ENCODE assay signal across 11 cellular contexts in genomic region chr12:51482808-51483532, GRCh38. TPM values are rescaled to one million over a fixed set of nuclear protein-coding genes. Genes with fewer than 3 reads are reported as not detected.
DNase-seq lines count a peak whose midpoint lies in the region; ATAC-seq and TF ChIP-seq lines count a peak whose summit lies in the region.
"Had no signal": no experiment of that assay in that cellular context is flagged by ENCODE, and none has a peak within 500 bp of the region (broad histone marks: within the 10 kb centered on the region; RNA-seq: fewer than 3 reads in every experiment).

No MANE protein-coding gene starts in this region.

- no peaks in the 10 kb centered on the region for H3K27me3 Mint-ChIP-seq in memory B cell
- no peaks in the 10 kb centered on the region for H3K27me3 Mint-ChIP-seq in stimulated activated naive CD8-positive, alpha-beta T cell treated with anti-CD3 and anti-CD28 coated beads, Interleukin-15, amount 100 ng/mL, for 72 hours
- peaks cover 0 to 2% (median 0%) of the 10 kb centered on the region in 3 donors for H3K27me3 Mint-ChIP-seq in CD14-positive monocyte (ENCODE audit: low read depth in 3 of 3)

- H3K36me3 Mint-ChIP-seq in memory B cell, result no peaks in the 10 kb centered on the region
- peaks cover 0 to 4% of the 10 kb centered on the region in 2 donors for H3K36me3 Mint-ChIP-seq in CD14-positive monocyte

- H3K9me3 Mint-ChIP-seq in memory B cell (no peaks in the 10 kb centered on the region), CD14-positive monocyte (peaks cover 0 to 1% (median 0%) of the 10 kb centered on the region in 7 donors)
- H3K9me3 Mint-ChIP-seq in stimulated activated naive CD8-positive, alpha-beta T cell treated with anti-CD3 and anti-CD28 coated beads, Interleukin-15, amount 100 ng/mL, for 72 hours, result no peaks in the 10 kb centered on the region

- intact Hi-C loops in CD14-positive monocyte (cut with micrococcal nuclease), result no loop called here

- no peak for TF ChIP-seq CTCF in CD14-positive monocyte (IDR thresholded peaks at IDR 0.05)

- DNase-seq in activated CD8-positive, alpha-beta memory T cell treated with anti-CD3 and anti-CD28 coated beads for 24 hours, result peak; percentile 64
- no peak for DNase-seq in activated CD8-positive, alpha-beta memory T cell treated with anti-CD3 and anti-CD28 coated beads, Interleukin-2, amount 50 U/mL, for 4 hours
- DNase-seq in activated T-cell treated with anti-CD3 and anti-CD28 coated beads for 48 hours (ENCODE audit: low read depth) (peak; percentile 8), memory B cell (ENCODE audit: low spot score in 2 of 2) (no peak), CD14-positive monocyte (ENCODE audit: low spot score) (no peak), dedifferentiated amniotic fluid mesenchymal stem cell (ENCODE audit: extremely low spot score) (no peak), NCI-H2171 treated with DMSO at 0.1 percent for 48 hours (lab: John Stamatoyannopoulos, UW) (no peak)
- peak; percentile 26 to 40 for DNase-seq in stimulated activated naive CD8-positive, alpha-beta T cell treated with anti-CD3 and anti-CD28 coated beads, Interleukin-15, amount 100 ng/mL, for 72 hours
- DNase-seq: effector CD4-positive, alpha-beta T cell; NCI-H1105 treated with DMSO at 0.1 percent for 48 hours; psoas muscle had no signal

- H3K4me3 Mint-ChIP-seq in memory B cell (no peak overlapping the region), CD14-positive monocyte (no peak overlapping the region)
- H3K4me3 Mint-ChIP-seq in stimulated activated naive CD8-positive, alpha-beta T cell treated with anti-CD3 and anti-CD28 coated beads, Interleukin-15, amount 100 ng/mL, for 72 hours, result peak overlapping the region; percentile 62 to 72

- H3K27ac Mint-ChIP-seq in memory B cell, result peak overlapping the region; percentile 24
- H3K27ac Mint-ChIP-seq in stimulated activated naive CD8-positive, alpha-beta T cell treated with anti-CD3 and anti-CD28 coated beads, Interleukin-15, amount 100 ng/mL, for 72 hours, result peak overlapping the region; percentile 79 to 91
- peak overlapping the region in 1 of 7 donors; percentile 7 for H3K27ac Mint-ChIP-seq in CD14-positive monocyte

- no peak for ATAC-seq in memory B cell (ENCODE audit: low read depth)
- ATAC-seq in stimulated activated naive CD8-positive, alpha-beta T cell treated with anti-CD3 and anti-CD28 coated beads, Interleukin-15, amount 100 ng/mL, for 72 hours, result peak; percentile 84
- ATAC-seq: psoas muscle had no signal

- peaks cover 7% of the 10 kb centered on the region for H3K4me1 Mint-ChIP-seq in memory B cell
- H3K4me1 Mint-ChIP-seq in stimulated activated naive CD8-positive, alpha-beta T cell treated with anti-CD3 and anti-CD28 coated beads, Interleukin-15, amount 100 ng/mL, for 72 hours, result peaks cover 47% of the 10 kb centered on the region
- H3K4me1 Mint-ChIP-seq in CD14-positive monocyte, result peaks cover 3% of the 10 kb centered on the region

RNA-seq across cellular contexts. Expression of gene SLC4A8, which starts 58.3 kb away (rescaled TPM):
- polyA plus RNA-seq in CD14-positive monocyte, result 1 to 10 TPM; 1.9 to 2.3 TPM

Comparison
In these comparisons a context has a peak if more than half of its experiments do, and no peak if none do; other contexts are left out.
1. DNase-seq: peak in activated CD8-positive, alpha-beta memory T cell treated with anti-CD3 and anti-CD28 coated beads for 24 hours (single experiment), activated T-cell treated with anti-CD3 and anti-CD28 coated beads for 48 hours (single experiment) and stimulated activated naive CD8-positive, alpha-beta T cell treated with anti-CD3 and anti-CD28 coated beads, Interleukin-15, amount 100 ng/mL, for 72 hours (2 of 2); none in activated CD8-positive, alpha-beta memory T cell treated with anti-CD3 and anti-CD28 coated beads, Interleukin-2, amount 50 U/mL, for 4 hours (single experiment), memory B cell (0 of 2), CD14-positive monocyte (single experiment), dedifferentiated amniotic fluid mesenchymal stem cell (single experiment) and NCI-H2171 treated with DMSO at 0.1 percent for 48 hours (single experiment).
2. H3K4me3 Mint-ChIP-seq: peak in stimulated activated naive CD8-positive, alpha-beta T cell treated with anti-CD3 and anti-CD28 coated beads, Interleukin-15, amount 100 ng/mL, for 72 hours (2 of 2); none in memory B cell (single experiment) and CD14-positive monocyte (0 of 2).